In genomic region chr6:157562997-157563396, GRCh38 we compare ENCODE assay signal across 17 cellular contexts.
"Had no signal": no experiment of that assay in that cellular context is flagged by ENCODE, and none has a peak within 500 bp of the region (broad histone marks: within the 10 kb centered on the region; RNA-seq: fewer than 3 reads in every experiment).

No MANE protein-coding gene starts in this region.

- H3K27me3 ChIP-seq: dorsolateral prefrontal cortex, heart right ventricle, tibial artery had no signal

- H3K9me3 Mint-ChIP-seq: activated naive CD8-positive, alpha-beta T cell treated with anti-CD3 and anti-CD28 coated beads for 36 hours had no signal

- H3K36me3 Mint-ChIP-seq: activated naive CD8-positive, alpha-beta T cell treated with anti-CD3 and anti-CD28 coated beads for 36 hours had no signal

- H3K9me3 ChIP-seq: heart right ventricle, tibial artery had no signal

- H3K4me2 ChIP-seq: smooth muscle cell had no signal

- H3K4me3 Mint-ChIP-seq: activated naive CD8-positive, alpha-beta T cell treated with anti-CD3 and anti-CD28 coated beads for 36 hours had no signal

- DNase-seq: activated CD4-positive, alpha-beta T cell treated with anti-CD3 and anti-CD28 coated beads for 1 hour; activated CD4-positive, alpha-beta T cell treated with anti-CD3 and anti-CD28 coated beads, Interleukin-2, amount 50 U/mL, for 48 hours; activated gamma-delta T cell; activated T-cell treated with anti-CD3 and anti-CD28 coated beads, Interleukin-2, amount 50 U/mL, for 48 hours; cerebellar nuclear complex; dorsolateral prefrontal cortex; heart right ventricle; left ventricle myocardium superior; posterior cingulate gyrus; right cardiac atrium; SW 1271 had no signal

- ATAC-seq: left ventricle myocardium superior, right cardiac atrium had no signal

- H3K27ac ChIP-seq: dorsolateral prefrontal cortex, heart right ventricle, tibial artery had no signal

- H3K27me3 Mint-ChIP-seq: activated naive CD8-positive, alpha-beta T cell treated with anti-CD3 and anti-CD28 coated beads for 36 hours had no signal

- H3K4me3 ChIP-seq: dorsolateral prefrontal cortex, heart right ventricle, smooth muscle cell, tibial artery had no signal

- FAIRE-seq: endometrium, frontal cortex, keratinocyte had no signal
